11 cellular contexts compared by ENCODE assay signal in genomic region chr22:42805998-42806481, GRCh38. TPM values are rescaled to one million over a fixed set of nuclear protein-coding genes. Genes with fewer than 3 reads are reported as not detected.
DNase-seq lines count a peak whose midpoint lies in the region; ATAC-seq, FAIRE-seq and TF ChIP-seq lines count a peak whose summit lies in the region.
"Had no signal": no experiment of that assay in that cellular context is flagged by ENCODE, and none has a peak within 500 bp of the region (broad histone marks: within the 10 kb centered on the region; RNA-seq: fewer than 3 reads in every experiment).

No MANE protein-coding gene starts in this region.

- H4K20me1 ChIP-seq in astrocyte (ENCODE audit: insufficient read depth, low read length): peaks cover 49% of the 10 kb centered on the region

- H3K27me3 ChIP-seq in astrocyte (ENCODE audit: insufficient read depth, low read length): no peaks in the 10 kb centered on the region
- no peaks in the 10 kb centered on the region for H3K27me3 ChIP-seq in stomach

- intact Hi-C loops in stomach (cut with DNase I; ENCODE audit: low total_unique reads) (no loop called here), posterior vena cava (cut with DNase I) (no loop called here)

- 44 to 72% (median 62%) methylated on average over 6 to 9 of the region's 9 CpGs for WGBS in stomach, 5 donors

- H3K27ac Mint-ChIP-seq in HFFc6 (peak overlapping the region; percentile 68), astrocyte (ENCODE audit: unreplicated experiment) (peak overlapping the region; percentile 29)
- H3K27ac Mint-ChIP-seq: activated T-helper 2 cell treated with anti-CD3 and anti-CD28 coated beads, Interferon-gamma antibody, Interleukin-2, Interleukin-4, amounts not matched to agents 10 μg/mL and 5 μg/mL and 100 μg/mL, durations not matched to agents 14 hours and 24 hours and 36 hours had no signal

- peak overlapping the region; percentile 2 for H3K4me2 ChIP-seq in astrocyte (ENCODE audit: low read length)

- no peak for TF ChIP-seq CTCF in HFFc6 (IDR thresholded peaks at IDR 0.05)
- TF ChIP-seq CTCF in astrocyte (IDR thresholded peaks at IDR 0.05; ENCODE audit: insufficient read depth, low read depth, low read length): no peak
- TF ChIP-seq CTCF in stomach (IDR thresholded peaks at IDR 0.05): no peak

- H3K9me3 ChIP-seq in astrocyte (ENCODE audit: insufficient read depth, low read depth, low read length): no peaks in the 10 kb centered on the region
- no peaks in the 10 kb centered on the region for H3K9me3 ChIP-seq in stomach

- no peak for ATAC-seq in left lobe of liver

- H3K36me3 Mint-ChIP-seq in HFFc6 (ENCODE audit: low read depth) (peaks cover 41% of the 10 kb centered on the region), astrocyte (ENCODE audit: low read depth, unreplicated experiment) (peaks cover 38% of the 10 kb centered on the region)

- H3K27me3 Mint-ChIP-seq in HFFc6 (ENCODE audit: insufficient read depth) (peaks cover 4% of the 10 kb centered on the region; the same call in 1 of the 2 replicates), astrocyte (ENCODE audit: low read depth, unreplicated experiment) (no peaks in the 10 kb centered on the region)
- H3K27me3 Mint-ChIP-seq: naive B cell had no signal

- H3K4me3 ChIP-seq in astrocyte (ENCODE audit: insufficient read depth, low read depth, low read length): no peak overlapping the region
- H3K4me3 ChIP-seq in stomach: no peak overlapping the region

- no peak for DNase-seq in HFFc6
- no peak for DNase-seq in astrocyte (ENCODE audit: low read depth)
- DNase-seq in left lobe of liver (ENCODE audit: low spot score): peak; percentile 42
- DNase-seq in stomach: peak; percentile 25
- no peak for DNase-seq in posterior vena cava (ENCODE audit: low spot score)
- DNase-seq in putamen (ENCODE audit: low spot score): no peak
- no peak for DNase-seq in medulla oblongata (ENCODE audit: extremely low spot score)
- DNase-seq in OCI-M2 (lab: John Stamatoyannopoulos, UW; ENCODE audit: unreplicated experiment): no peak
- DNase-seq: naive B cell, T-helper 9 cell had no signal

- H3K4me3 Mint-ChIP-seq in HFFc6 (no peak overlapping the region), astrocyte (ENCODE audit: unreplicated experiment) (no peak overlapping the region)
- H3K4me3 Mint-ChIP-seq: naive B cell had no signal

- no peak overlapping the region for H2AFZ ChIP-seq in astrocyte (ENCODE audit: low read depth, low read length)

- H3K9me3 Mint-ChIP-seq in HFFc6: no peaks in the 10 kb centered on the region
- no peaks in the 10 kb centered on the region for H3K9me3 Mint-ChIP-seq in astrocyte (ENCODE audit: unreplicated experiment)
- H3K9me3 Mint-ChIP-seq: activated T-helper 2 cell treated with anti-CD3 and anti-CD28 coated beads, Interferon-gamma antibody, Interleukin-2, Interleukin-4, amounts not matched to agents 10 μg/mL and 5 μg/mL and 100 μg/mL, durations not matched to agents 14 hours and 24 hours and 36 hours; naive B cell had no signal

- TF ChIP-seq EP300 in stomach (IDR thresholded peaks at IDR 0.05): no peak

- no peak overlapping the region for H3K27ac ChIP-seq in astrocyte (ENCODE audit: low read depth, low read length)
- peak overlapping the region; percentile 78 to 90 (median 84) for H3K27ac ChIP-seq in stomach

- H3K79me2 ChIP-seq in astrocyte (ENCODE audit: insufficient read depth, low read length): no peaks in the 10 kb centered on the region

- H3K4me1 ChIP-seq in astrocyte (ENCODE audit: insufficient read depth, low read length) (peaks cover 9% of the 10 kb centered on the region), stomach (peaks cover 27 to 65% (median 41%) of the 10 kb centered on the region in 4 donors)

- peak overlapping the region; percentile 19 for H3K9ac ChIP-seq in astrocyte (ENCODE audit: low read length)

- H3K4me1 Mint-ChIP-seq in HFFc6 (ENCODE audit: low read depth): no peaks in the 10 kb centered on the region
- peaks cover 10% of the 10 kb centered on the region for H3K4me1 Mint-ChIP-seq in astrocyte (ENCODE audit: low read depth, unreplicated experiment)
- H3K4me1 Mint-ChIP-seq: naive B cell had no signal

- no peak for FAIRE-seq in astrocyte (lab: Jason Lieb, UNC)

- peaks cover 47% of the 10 kb centered on the region for H3K36me3 ChIP-seq in astrocyte (ENCODE audit: insufficient read depth, low read length)
- peaks cover 36 to 99% (median 92%) of the 10 kb centered on the region in 4 donors for H3K36me3 ChIP-seq in stomach

- TF ChIP-seq POLR2A in stomach (IDR thresholded peaks at IDR 0.05): no peak

RNA-seq across cellular contexts. Expression of gene ARFGAP3, which starts 51.0 kb away (rescaled TPM):
- total RNA-seq in HFFc6 (2021; fragmentation: NEBNext Ultra II Directional; extraction: Animal tissue kit (Norgen Biotek cat#: 25700)): 10 to 100 TPM; 62.6 to 77.7 (median 66.8) TPM
- total RNA-seq in astrocyte (59.5 and 64.1 TPM in 2 replicates), left lobe of liver (20.2 TPM), stomach (10 to 100 TPM in 4 of 5 donors, 1 to 10 TPM in 1; 4.6 to 77.5 (median 40.6) TPM), posterior vena cava (10 to 100 TPM; 36.9 to 53.0 TPM)
- 10 to 100 TPM; 23.2 to 51.9 (median 39.2) TPM for polyA plus RNA-seq in stomach

Comparison
In these comparisons a context has a peak if more than half of its experiments do, and no peak if none do; other contexts are left out.
1. DNase-seq: peak in left lobe of liver (single experiment) and stomach (single experiment); none in HFFc6 (single experiment), astrocyte (single experiment), posterior vena cava (single experiment), putamen (single experiment), medulla oblongata (single experiment) and OCI-M2 (single experiment).